Comparison of ENCODE assay signal across 20 cellular contexts in genomic region chr14:99081156-99081765, GRCh38.
A peak's percentile ranks its signal among the peaks of the same experiment; 100 is the strongest.
DNase-seq lines count a peak whose midpoint lies in the region; ATAC-seq and TF ChIP-seq lines count a peak whose summit lies in the region.
"Had no signal": no experiment of that assay in that cellular context is flagged by ENCODE, and none has a peak within 500 bp of the region (broad histone marks: within the 10 kb centered on the region; RNA-seq: fewer than 3 reads in every experiment).

No MANE protein-coding gene starts in this region.

- H3K4me1 ChIP-seq in esophagus muscularis mucosa, result no peaks in the 10 kb centered on the region
- H3K4me1 ChIP-seq: A549 had no signal

- CTCF ChIA-PET in activated CD8-positive, alpha-beta memory T cell treated with anti-CD3 and anti-CD28 coated beads, Interleukin-2, amount 10 ng/mL, durations not matched to agents 7 days and 5 days (lab: Charles Lee), result no interaction called here

- H3K4me3 Mint-ChIP-seq in activated CD8-positive, alpha-beta memory T cell treated with anti-CD3 and anti-CD28 coated beads, Interleukin-2, amount 10 ng/mL, durations not matched to agents 7 days and 5 days, result no peak overlapping the region
- no peak overlapping the region for H3K4me3 Mint-ChIP-seq in osteocyte (ENCODE audit: unreplicated experiment)
- H3K4me3 Mint-ChIP-seq: CD4-positive, alpha-beta memory T cell had no signal

- H3K36me3 ChIP-seq in esophagus muscularis mucosa, result no peaks in the 10 kb centered on the region

- no peak overlapping the region for H3K27ac Mint-ChIP-seq in activated CD8-positive, alpha-beta memory T cell treated with anti-CD3 and anti-CD28 coated beads, Interleukin-2, amount 10 ng/mL, durations not matched to agents 7 days and 5 days
- no peak overlapping the region for H3K27ac Mint-ChIP-seq in osteocyte (ENCODE audit: unreplicated experiment)
- H3K27ac Mint-ChIP-seq: CD4-positive, alpha-beta memory T cell had no signal

- H3K9me3 Mint-ChIP-seq in activated CD8-positive, alpha-beta memory T cell treated with anti-CD3 and anti-CD28 coated beads, Interleukin-2, amount 10 ng/mL, durations not matched to agents 7 days and 5 days (ENCODE audit: low read depth), result peaks cover 21% of the 10 kb centered on the region
- H3K9me3 Mint-ChIP-seq in osteocyte (ENCODE audit: unreplicated experiment), result no peaks in the 10 kb centered on the region

- TF ChIP-seq EP300 in esophagus muscularis mucosa (IDR thresholded peaks at IDR 0.05), result no peak

- no peak for ATAC-seq in activated CD8-positive, alpha-beta memory T cell treated with anti-CD3 and anti-CD28 coated beads, Interleukin-2, amount 10 ng/mL, durations not matched to agents 7 days and 5 days
- ATAC-seq: A549, GM12878, HCT116 had no signal

- H3K27me3 ChIP-seq in esophagus muscularis mucosa, result peaks cover 0 to 4% (median 0%) of the 10 kb centered on the region in 4 donors

- 89% methylated on average over 9 of the region's 9 CpGs for WGBS in esophagus muscularis mucosa

- intact Hi-C loops in esophagus muscularis mucosa (cut with DNase I), result no loop called here

- H3K27ac ChIP-seq in esophagus muscularis mucosa (replicated peaks in 1 of 4), result no peak overlapping the region
- H3K27ac ChIP-seq: A549, GM23248 had no signal

- peaks cover 0 to 31% (median 16%) of the 10 kb centered on the region in 4 donors for H3K9me3 ChIP-seq in esophagus muscularis mucosa

- peaks cover 23% of the 10 kb centered on the region for H3K36me3 Mint-ChIP-seq in activated CD8-positive, alpha-beta memory T cell treated with anti-CD3 and anti-CD28 coated beads, Interleukin-2, amount 10 ng/mL, durations not matched to agents 7 days and 5 days
- H3K36me3 Mint-ChIP-seq in osteocyte (ENCODE audit: unreplicated experiment), result no peaks in the 10 kb centered on the region

- TF ChIP-seq POLR2A in esophagus muscularis mucosa (IDR thresholded peaks at IDR 0.05; ENCODE audit: low read depth), result no peak

- no peak for TF ChIP-seq CTCF in esophagus muscularis mucosa (IDR thresholded peaks at IDR 0.05)
- no peak for TF ChIP-seq CTCF in osteocyte (IDR thresholded peaks at IDR 0.05)

- H3K4me1 Mint-ChIP-seq in activated CD8-positive, alpha-beta memory T cell treated with anti-CD3 and anti-CD28 coated beads, Interleukin-2, amount 10 ng/mL, durations not matched to agents 7 days and 5 days, result peaks cover 16% of the 10 kb centered on the region
- no peaks in the 10 kb centered on the region for H3K4me1 Mint-ChIP-seq in osteocyte (ENCODE audit: unreplicated experiment)

- peak; percentile 18 for DNase-seq in activated CD8-positive, alpha-beta memory T cell treated with anti-CD3 and anti-CD28 coated beads, Interleukin-2, amount 10 ng/mL, durations not matched to agents 7 days and 5 days
- DNase-seq in activated CD8-positive, alpha-beta memory T cell treated with anti-CD3 and anti-CD28 coated beads, Interleukin-2, amount 50 U/mL, for 4 hours, result no peak
- DNase-seq in esophagus muscularis mucosa (ENCODE audit: extremely low spot score) (peak; percentile 39), osteocyte (ENCODE audit: extremely low spot score, unreplicated experiment) (peak; percentile 67), NAMALWA (ENCODE audit: low spot score) (no peak), AG20443 (ENCODE audit: low spot score) (no peak)
- DNase-seq: 8988T; ACHN; C1 segment of cervical spinal cord; CD4-positive, alpha-beta memory T cell; COR-L47; DMS 273 treated with DMSO at 0.1 percent for 48 hours; DMS79; EL; GDM1; GM23248; H7 had no signal

- H3K27me3 Mint-ChIP-seq in activated CD8-positive, alpha-beta memory T cell treated with anti-CD3 and anti-CD28 coated beads, Interleukin-2, amount 10 ng/mL, durations not matched to agents 7 days and 5 days, result no peaks in the 10 kb centered on the region
- peaks cover 29% of the 10 kb centered on the region for H3K27me3 Mint-ChIP-seq in osteocyte (ENCODE audit: unreplicated experiment)
- H3K27me3 Mint-ChIP-seq: CD4-positive, alpha-beta memory T cell had no signal

- H3K4me3 ChIP-seq in esophagus muscularis mucosa, result no peak overlapping the region
- H3K4me3 ChIP-seq: A549, GM12878, GM23248 had no signal

Comparison
In these comparisons a context has a peak if more than half of its experiments do, and no peak if none do; other contexts are left out.
1. DNase-seq: peak in activated CD8-positive, alpha-beta memory T cell treated with anti-CD3 and anti-CD28 coated beads, Interleukin-2, amount 10 ng/mL, durations not matched to agents 7 days and 5 days (single experiment), esophagus muscularis mucosa (single experiment) and osteocyte (single experiment); none in activated CD8-positive, alpha-beta memory T cell treated with anti-CD3 and anti-CD28 coated beads, Interleukin-2, amount 50 U/mL, for 4 hours (single experiment), NAMALWA (single experiment) and AG20443 (single experiment).